Comparison of ENCODE assay signal across 9 cellular contexts in the genomic region with DNA sequence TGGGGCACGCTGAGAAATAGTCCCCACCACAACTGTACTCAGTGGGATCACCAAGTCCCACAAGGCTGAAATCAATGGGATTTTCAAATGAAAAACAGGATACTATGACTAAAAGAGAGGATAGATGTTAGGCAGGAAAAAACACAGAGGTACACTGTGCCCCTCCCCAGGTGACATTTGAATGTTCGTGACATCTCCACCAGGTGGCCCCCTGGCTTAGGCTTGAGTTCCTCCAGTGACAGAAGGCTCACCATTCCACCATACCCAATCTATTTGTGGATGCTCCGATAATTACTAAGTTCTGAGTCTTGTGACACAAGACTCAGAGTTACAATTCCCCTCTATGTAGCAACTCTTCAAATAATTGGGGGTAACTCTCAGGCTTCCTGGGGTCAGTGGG.
DNase-seq lines count a peak whose midpoint lies in the region; ATAC-seq, FAIRE-seq and TF ChIP-seq lines count a peak whose summit lies in the region.
"Had no signal": no experiment of that assay in that cellular context is flagged by ENCODE, and none has a peak within 500 bp of the region (broad histone marks: within the 10 kb centered on the region; RNA-seq: fewer than 3 reads in every experiment).

No MANE protein-coding gene starts in this region.

- no peaks in the 10 kb centered on the region for H3K9me3 Mint-ChIP-seq in activated naive CD4-positive, alpha-beta T cell treated with anti-CD3 and anti-CD28 coated beads, Interleukin-2, amount 10 ng/mL, durations not matched to agents 7 days and 5 days

- H3K4me3 Mint-ChIP-seq in activated naive CD4-positive, alpha-beta T cell treated with anti-CD3 and anti-CD28 coated beads, Interleukin-2, amount 10 ng/mL, durations not matched to agents 7 days and 5 days: no peak overlapping the region

- ATAC-seq in GM12878 (no peak), HG03175 (IDR thresholded peaks at IDR 0.05; ENCODE audit: unreplicated experiment) (no peak), HG02623 (IDR thresholded peaks at IDR 0.05; ENCODE audit: unreplicated experiment) (no peak)

- no peaks in the 10 kb centered on the region; the same call in 1 of the 2 replicates for H3K27me3 ChIP-seq in KMS-11 (ENCODE audit: insufficient read depth, low read depth)
- H3K27me3 ChIP-seq in GM12878 (replicated peaks in 1 of 2; ENCODE audit: control insufficient read depth in 2 of 2, insufficient read depth in 2 of 2, low read length in 1 of 2): no peaks in the 10 kb centered on the region; a peak in 1 of 4 replicates

- no peak overlapping the region for H3K4me3 ChIP-seq in KMS-11 (IDR thresholded peaks at IDR 0.05; ENCODE audit: insufficient read depth, low read depth, low read length)
- H3K4me3 ChIP-seq in GM12878: no peak overlapping the region
- no peak overlapping the region for H3K4me3 ChIP-seq in retinal pigment epithelial cell (ENCODE audit: low read length)
- H3K4me3 ChIP-seq: adrenal gland had no signal

- H3K4me1 ChIP-seq in KMS-11 (ENCODE audit: low read depth, poor library complexity, severe bottlenecking) (no peaks in the 10 kb centered on the region), GM12878 (ENCODE audit: control insufficient read depth, insufficient read depth, low read length) (peaks cover 15% of the 10 kb centered on the region)

- 0% methylated on average over 3 of the region's 3 CpGs for WGBS in GM12878 (ENCODE audit: insufficient coverage, insufficient replicate concordance, low lambda C conversion rate, missing lambda C conversion rate)

- H3K4me2 ChIP-seq in KMS-11 (no peak overlapping the region), GM12878 (ENCODE audit: control insufficient read depth, insufficient read depth) (no peak overlapping the region)

- H2AFZ ChIP-seq in KMS-11 (ENCODE audit: low read depth): no peak overlapping the region
- H2AFZ ChIP-seq in GM12878 (ENCODE audit: control insufficient read depth, low read depth, low read length): no peak overlapping the region

- no peak overlapping the region for H3K27ac Mint-ChIP-seq in activated naive CD4-positive, alpha-beta T cell treated with anti-CD3 and anti-CD28 coated beads, Interleukin-2, amount 10 ng/mL, durations not matched to agents 7 days and 5 days

- CTCF ChIA-PET in activated naive CD4-positive, alpha-beta T cell treated with anti-CD3 and anti-CD28 coated beads, Interleukin-2, amount 10 ng/mL, durations not matched to agents 7 days and 5 days (lab: Charles Lee): interaction anchor here (1.3 to 10.0 kb wide), 4 partner anchors 39 to 540 kb away, joined by 3 to 101 read pairs (median 23); no protein-coding TSS in a partner anchor
- CTCF ChIA-PET in GM12878 (lab: Yijun Ruan, JAX): interaction anchor here (0.8 to 15.5 kb wide), 18 partner anchors 7 to 557 kb away, joined by 3 to 403 read pairs (median 8); no protein-coding TSS in a partner anchor

- RAD21 ChIA-PET in GM12878 (lab: Charles Lee; ENCODE audit: unreplicated experiment): interaction anchor here (0.7 to 3.2 kb wide), 7 partner anchors 42 to 547 kb away, joined by 3 to 12 read pairs (median 6); no protein-coding TSS in a partner anchor

- H3K36me3 ChIP-seq in KMS-11 (ENCODE audit: insufficient read depth) (no peaks in the 10 kb centered on the region), GM12878 (ENCODE audit: control insufficient read depth in 2 of 2, insufficient read depth in 2 of 2, low read length in 1 of 2) (no peaks in the 10 kb centered on the region)
- H3K36me3 ChIP-seq: adrenal gland had no signal

- no peaks in the 10 kb centered on the region for H3K36me3 Mint-ChIP-seq in activated naive CD4-positive, alpha-beta T cell treated with anti-CD3 and anti-CD28 coated beads, Interleukin-2, amount 10 ng/mL, durations not matched to agents 7 days and 5 days

- no peak overlapping the region for H3K27ac ChIP-seq in KMS-11
- no peak overlapping the region for H3K27ac ChIP-seq in GM12878 (ENCODE audit: control insufficient read depth, insufficient read depth)
- H3K27ac ChIP-seq: adrenal gland had no signal

- POLR2A ChIA-PET in GM12878 (lab: Charles Lee): no interaction called here

- in situ Hi-C loops in GM12878 (cut with MboI): loop anchor here (5.0 kb wide), 2 partner anchors 122 to 548 kb away; no protein-coding TSS in a partner anchor

- TF ChIP-seq RAD21 in GM12878 (IDR thresholded peaks at IDR 0.05; ENCODE audit: insufficient read depth, low read depth, low read length): peak; percentile 50

- H3K27me3 Mint-ChIP-seq in activated naive CD4-positive, alpha-beta T cell treated with anti-CD3 and anti-CD28 coated beads, Interleukin-2, amount 10 ng/mL, durations not matched to agents 7 days and 5 days: peaks cover 44% of the 10 kb centered on the region

- TF ChIP-seq CTCF in KMS-11 (conservative IDR thresholded peaks at IDR 0.05; ENCODE audit: low read depth, low read length) (peak; percentile 76), GM12878 (IDR thresholded peaks at IDR 0.05 in 2 of 3, conservative IDR thresholded peaks at IDR 0.05 in 1 of 3; ENCODE audit: control insufficient read depth in 2 of 3, extremely low read depth in 1 of 3, insufficient read depth in 1 of 3, low read depth in 3 of 3, low read length in 3 of 3) (peak; percentile 50 to 66 (median 57)), retinal pigment epithelial cell (conservative IDR thresholded peaks at IDR 0.05; ENCODE audit: low read depth, low read length) (peak; percentile 22)

- FAIRE-seq in GM12878 (lab: Jason Lieb, UNC): peak; percentile 61

- H3K79me2 ChIP-seq in KMS-11 (ENCODE audit: insufficient read depth, low read depth) (no peaks in the 10 kb centered on the region), GM12878 (ENCODE audit: control insufficient read depth, insufficient read depth, low read length) (no peaks in the 10 kb centered on the region)

- H3K4me1 Mint-ChIP-seq in activated naive CD4-positive, alpha-beta T cell treated with anti-CD3 and anti-CD28 coated beads, Interleukin-2, amount 10 ng/mL, durations not matched to agents 7 days and 5 days: peaks cover 3% of the 10 kb centered on the region

- H3K9me3 ChIP-seq in GM12878 (replicated peaks; ENCODE audit: control insufficient read depth, insufficient read depth, low read length): no peaks in the 10 kb centered on the region
- H3K9me3 ChIP-seq: adrenal gland had no signal

- no peak overlapping the region for H3K9ac ChIP-seq in KMS-11
- H3K9ac ChIP-seq in GM12878 (ENCODE audit: control insufficient read depth, insufficient read depth, low read length): no peak overlapping the region

- TF ChIP-seq EP300 in GM12878 (IDR thresholded peaks at IDR 0.05; ENCODE audit: borderline replicate concordance in 1 of 2, control insufficient read depth in 1 of 2, low read depth in 2 of 2, low read length in 2 of 2): no peak

- intact Hi-C loops in GM12878 (cut with micrococcal nuclease; ENCODE audit: unreplicated experiment): loop anchor here (1.0 kb wide), 2 partner anchors 41 to 122 kb away; no protein-coding TSS in a partner anchor

- no peak for TF ChIP-seq POLR2A in GM12878 (IDR thresholded peaks at IDR 0.05; ENCODE audit: low read depth, low read length)

- BruUV-seq in GM12878 (replicated peaks; lab: Mats Ljungman, UMichigan): no TSS peak

- H4K20me1 ChIP-seq in KMS-11 (ENCODE audit: insufficient read depth): no peaks in the 10 kb centered on the region
- no peaks in the 10 kb centered on the region for H4K20me1 ChIP-seq in GM12878 (ENCODE audit: control insufficient read depth, insufficient read depth)

- peak; percentile 30 for DNase-seq in activated naive CD4-positive, alpha-beta T cell treated with anti-CD3 and anti-CD28 coated beads, Interleukin-2, amount 10 ng/mL, durations not matched to agents 7 days and 5 days
- no peak for DNase-seq in activated naive CD4-positive, alpha-beta T cell (lab: John Stamatoyannopoulos, UW)
- DNase-seq in GM12878 (ENCODE audit: low read depth, low spot score) (no peak), retinal pigment epithelial cell (ENCODE audit: low read depth) (no peak), putamen (ENCODE audit: low spot score) (no peak)
- DNase-seq: adrenal gland had no signal

- SMC1A ChIA-PET in GM12878 (lab: Charles Lee; ENCODE audit: uncharacterized antibody, unreplicated experiment): interaction anchor here (0.6 to 11.9 kb wide), 8 partner anchors 15 to 542 kb away, joined by 3 to 291 read pairs (median 24); no protein-coding TSS in a partner anchor

TF ChIP-seq in GM12878, 131 proteins besides CTCF, POLR2A, EP300 and RAD21:
- no peak for TF ChIP-seq HSF1 (IDR thresholded peaks at IDR 0.05; ENCODE audit: low read depth, low read length)
- TF ChIP-seq SMC3 (IDR thresholded peaks at IDR 0.05; ENCODE audit: borderline replicate concordance, low read length): peak; percentile 59; the same call in 1 of the 2 replicates

Comparison
In these comparisons a context has a peak if more than half of its experiments do, and no peak if none do; other contexts are left out.
1. CTCF ChIP-seq: peak in every context shown above with its lines; median percentile 76 in KMS-11; 57 in GM12878; 22 in retinal pigment epithelial cell.